1 cellular context compared by ENCODE assay signal in the genomic region with DNA sequence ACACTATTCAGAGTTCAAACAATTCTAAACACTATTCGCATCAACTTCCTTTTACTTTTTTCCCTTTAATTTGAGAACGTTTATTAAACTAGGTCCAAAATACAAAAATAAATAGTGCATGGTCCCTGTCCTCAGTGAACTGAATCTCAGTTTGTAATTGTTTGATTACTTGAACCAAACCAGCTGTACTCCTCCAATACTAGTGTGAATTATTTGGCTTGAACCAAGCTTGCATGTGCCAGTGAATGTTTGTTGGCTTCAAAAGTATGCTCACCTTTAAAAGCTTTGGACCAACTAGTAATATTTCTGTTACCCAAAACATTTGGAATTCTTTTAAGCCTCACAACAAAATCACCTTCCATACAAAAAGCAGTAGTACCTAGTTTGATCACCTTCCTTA.
TF ChIP-seq lines count a peak whose summit lies in the region.

No MANE protein-coding gene starts in this region.

TF ChIP-seq in GM12878, 131 proteins besides CTCF, POLR2A, EP300 and RAD21:
- TF ChIP-seq ETV6 (conservative IDR thresholded peaks at IDR 0.05 in 1 of 2, IDR thresholded peaks at IDR 0.05 in 1 of 2; ENCODE audit: borderline replicate concordance in 1 of 2, low read depth in 1 of 2) (no peak), FOXM1 (IDR thresholded peaks at IDR 0.05; ENCODE audit: low read depth, low read length) (no peak), BCL11A (IDR thresholded peaks at IDR 0.05; ENCODE audit: low read depth, low read length) (no peak), ZNF207 (IDR thresholded peaks at IDR 0.05; ENCODE audit: borderline replicate concordance) (no peak), PAX8 (IDR thresholded peaks at IDR 0.05) (no peak), NFYA (IDR thresholded peaks at IDR 0.05; ENCODE audit: borderline replicate concordance, low read depth, low read length) (no peak), BHLHE40 (IDR thresholded peaks at IDR 0.05; ENCODE audit: borderline replicate concordance in 1 of 2, low read depth in 2 of 2, low read length in 1 of 2) (no peak), CHD1 (IDR thresholded peaks at IDR 0.05; ENCODE audit: low read depth, low read length) (no peak), ZNF217 (IDR thresholded peaks at IDR 0.05) (no peak), NR2C1 (IDR thresholded peaks at IDR 0.05) (no peak)
- TF ChIP-seq, protein P1, sequence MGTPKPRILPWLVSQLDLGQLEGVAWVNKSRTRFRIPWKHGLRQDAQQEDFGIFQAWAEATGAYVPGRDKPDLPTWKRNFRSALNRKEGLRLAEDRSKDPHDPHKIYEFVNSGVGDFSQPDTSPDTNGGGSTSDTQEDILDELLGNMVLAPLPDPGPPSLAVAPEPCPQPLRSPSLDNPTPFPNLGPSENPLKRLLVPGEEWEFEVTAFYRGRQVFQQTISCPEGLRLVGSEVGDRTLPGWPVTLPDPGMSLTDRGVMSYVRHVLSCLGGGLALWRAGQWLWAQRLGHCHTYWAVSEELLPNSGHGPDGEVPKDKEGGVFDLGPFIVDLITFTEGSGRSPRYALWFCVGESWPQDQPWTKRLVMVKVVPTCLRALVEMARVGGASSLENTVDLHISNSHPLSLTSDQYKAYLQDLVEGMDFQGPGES (IDR thresholded peaks at IDR 0.05), result no peak
